27 cellular contexts compared by ENCODE assay signal in genomic region chr11:46015941-46016340, GRCh38.
"Had no signal": no experiment of that assay in that cellular context is flagged by ENCODE, and none has a peak within 500 bp of the region (broad histone marks: within the 10 kb centered on the region; RNA-seq: fewer than 3 reads in every experiment).

No MANE protein-coding gene starts in this region.

- H3K4me1 Mint-ChIP-seq: activated CD4-positive, alpha-beta memory T cell treated with anti-CD3 and anti-CD28 coated beads, Interleukin-2, amount 10 ng/mL, durations not matched to agents 7 days and 5 days; activated CD4-positive, alpha-beta T cell treated with anti-CD3 and anti-CD28 coated beads, Interleukin-2, amount 10 ng/mL, durations not matched to agents 7 days and 5 days had no signal

- H3K27ac Mint-ChIP-seq: activated CD4-positive, alpha-beta memory T cell treated with anti-CD3 and anti-CD28 coated beads, Interleukin-2, amount 10 ng/mL, durations not matched to agents 7 days and 5 days; activated CD4-positive, alpha-beta T cell treated with anti-CD3 and anti-CD28 coated beads, Interleukin-2, amount 10 ng/mL, durations not matched to agents 7 days and 5 days; activated T-cell treated with anti-CD3 and anti-CD28 coated beads, Interleukin-2, amount 50 U/mL, for 24 hours; mesothelial cell of epicardium; nephron progenitor cell; stimulated activated naive CD8-positive, alpha-beta T cell treated with anti-CD3 and anti-CD28 coated beads, Interleukin-15, Interleukin-2, amounts not matched to agents 100 ng/mL and 50 ng/mL, for 24 hours; WTC11 had no signal

- H3K36me3 ChIP-seq: esophagus squamous epithelium, right lobe of liver, upper lobe of right lung had no signal

- H3K27ac ChIP-seq: epithelial cell of prostate, esophagus squamous epithelium, neutrophil, right lobe of liver, upper lobe of right lung had no signal

- H3K9me3 Mint-ChIP-seq: activated CD4-positive, alpha-beta memory T cell treated with anti-CD3 and anti-CD28 coated beads, Interleukin-2, amount 10 ng/mL, durations not matched to agents 7 days and 5 days; stimulated activated naive CD8-positive, alpha-beta T cell treated with anti-CD3 and anti-CD28 coated beads, Interleukin-15, Interleukin-2, amounts not matched to agents 100 ng/mL and 50 ng/mL, for 24 hours had no signal

- DNase-seq: activated CD4-positive, alpha-beta memory T cell treated with anti-CD3 and anti-CD28 coated beads, Interleukin-2, amount 10 ng/mL, durations not matched to agents 7 days and 5 days; activated CD4-positive, alpha-beta T cell treated with anti-CD3 and anti-CD28 coated beads for 1 hour; activated CD4-positive, alpha-beta T cell treated with anti-CD3 and anti-CD28 coated beads, Interleukin-2, amount 10 ng/mL, durations not matched to agents 7 days and 5 days; activated CD8-positive, alpha-beta memory T cell treated with anti-CD3 and anti-CD28 coated beads, Interleukin-2, amount 50 U/mL, for 48 hours; activated gamma-delta T cell treated with Interleukin-2 at 50 U/mL for 16 hours; activated naive CD4-positive, alpha-beta T cell treated with anti-CD3 and anti-CD28 coated beads, Interleukin-2, amount 50 U/mL, for 16 hours; activated T-cell treated with anti-CD3 and anti-CD28 coated beads, Interleukin-2, amount 50 U/mL, for 24 hours; amygdala; central memory CD4-positive, alpha-beta T cell; dermis blood vessel endothelial cell; effector CD4-positive, alpha-beta T cell; esophagus squamous epithelium; foreskin melanocyte; islet precursor cell; mammary epithelial cell; naive B cell; nephron progenitor cell; right lobe of liver; stimulated activated CD4-positive, alpha-beta T cell treated with anti-CD3 and anti-CD28 coated beads, Interleukin-12 subunit alpha, Interleukin-12 subunit beta, amount 100 ng/mL, for 4 hours; stimulated activated CD4-positive, alpha-beta T cell treated with anti-CD3 and anti-CD28 coated beads, Interleukin-4, amount 100 ng/mL, for 1 hour; T-helper 2 cell; upper lobe of right lung had no signal

- H3K4me1 ChIP-seq: esophagus squamous epithelium, right lobe of liver, upper lobe of right lung had no signal

- H3K4me3 Mint-ChIP-seq: activated CD4-positive, alpha-beta memory T cell treated with anti-CD3 and anti-CD28 coated beads, Interleukin-2, amount 10 ng/mL, durations not matched to agents 7 days and 5 days; activated CD4-positive, alpha-beta T cell treated with anti-CD3 and anti-CD28 coated beads, Interleukin-2, amount 10 ng/mL, durations not matched to agents 7 days and 5 days; activated T-cell treated with anti-CD3 and anti-CD28 coated beads, Interleukin-2, amount 50 U/mL, for 24 hours; mesothelial cell of epicardium; naive B cell; nephron progenitor cell; stimulated activated naive CD8-positive, alpha-beta T cell treated with anti-CD3 and anti-CD28 coated beads, Interleukin-15, Interleukin-2, amounts not matched to agents 100 ng/mL and 50 ng/mL, for 24 hours; WTC11 had no signal

- H3K27me3 Mint-ChIP-seq: activated CD4-positive, alpha-beta memory T cell treated with anti-CD3 and anti-CD28 coated beads, Interleukin-2, amount 10 ng/mL, durations not matched to agents 7 days and 5 days; activated CD4-positive, alpha-beta T cell treated with anti-CD3 and anti-CD28 coated beads, Interleukin-2, amount 10 ng/mL, durations not matched to agents 7 days and 5 days; activated T-cell treated with anti-CD3 and anti-CD28 coated beads, Interleukin-2, amount 50 U/mL, for 24 hours; naive B cell; stimulated activated naive CD8-positive, alpha-beta T cell treated with anti-CD3 and anti-CD28 coated beads, Interleukin-15, Interleukin-2, amounts not matched to agents 100 ng/mL and 50 ng/mL, for 24 hours had no signal

- ATAC-seq: right lobe of liver, upper lobe of right lung, WTC11 had no signal

- H3K27me3 ChIP-seq: esophagus squamous epithelium, neutrophil, right lobe of liver, upper lobe of right lung had no signal

- H3K9me3 ChIP-seq: esophagus squamous epithelium, neutrophil, right lobe of liver, upper lobe of right lung had no signal

- H3K4me3 ChIP-seq: esophagus squamous epithelium, right lobe of liver, upper lobe of right lung had no signal
